11 cellular contexts compared by ENCODE assay signal in genomic region chr5:143887901-143888648, GRCh38.
DNase-seq lines count a peak whose midpoint lies in the region; ATAC-seq and TF ChIP-seq lines count a peak whose summit lies in the region.
"Had no signal": no experiment of that assay in that cellular context is flagged by ENCODE, and none has a peak within 500 bp of the region (broad histone marks: within the 10 kb centered on the region; RNA-seq: fewer than 3 reads in every experiment).

No MANE protein-coding gene starts in this region.

- TF ChIP-seq CTCF in astrocyte of the spinal cord (IDR thresholded peaks at IDR 0.05; ENCODE audit: low read depth, low read length): no peak
- TF ChIP-seq CTCF in mesothelial cell of epicardium (IDR thresholded peaks at IDR 0.05; ENCODE audit: unreplicated experiment): no peak
- no peak for TF ChIP-seq CTCF in upper lobe of right lung (IDR thresholded peaks at IDR 0.05)

- H3K36me3 ChIP-seq in upper lobe of right lung: no peaks in the 10 kb centered on the region
- H3K36me3 ChIP-seq: neutrophil had no signal

- peaks cover 1% of the 10 kb centered on the region for H3K27me3 Mint-ChIP-seq in mesothelial cell of epicardium (ENCODE audit: low read depth)
- H3K27me3 Mint-ChIP-seq: CD4-positive, alpha-beta T cell had no signal

- ATAC-seq in upper lobe of right lung: no peak
- ATAC-seq: WTC11 had no signal

- no peaks in the 10 kb centered on the region for H3K27me3 ChIP-seq in upper lobe of right lung

- intact Hi-C loops in upper lobe of right lung (cut with DNase I): no loop called here

- in situ Hi-C loops in ACHN (cut with HindIII; ENCODE audit: low pct_ligation_motif_present, low pct_unique_long_range_greater_than_20kb, low sequenced_read_pairs): no loop called here
- in situ Hi-C loops in astrocyte of the spinal cord (cut with HindIII; ENCODE audit: low sequenced_read_pairs): no loop called here

- no peaks in the 10 kb centered on the region for H3K4me1 ChIP-seq in upper lobe of right lung

- peak; percentile 8 for DNase-seq in ACHN
- DNase-seq in HCEC 1CT: peak; percentile 79
- DNase-seq in astrocyte of the spinal cord (ENCODE audit: low read depth, low spot score): peak; percentile 89
- DNase-seq in mesothelial cell of epicardium (ENCODE audit: low spot score in 2 of 2, unreplicated experiment in 2 of 2): no peak
- DNase-seq in inferior parietal cortex (ENCODE audit: extremely low spot score): no peak
- no peak for DNase-seq in SW 1271 (lab: John Stamatoyannopoulos, UW)
- DNase-seq in activated T-cell treated with anti-CD3 and anti-CD28 coated beads, Interleukin-2, amount 50 U/mL, for 1 hour: no peak
- DNase-seq in upper lobe of right lung: no peak
- DNase-seq: CD4-positive, alpha-beta T cell had no signal

- H3K36me3 Mint-ChIP-seq in mesothelial cell of epicardium: no peaks in the 10 kb centered on the region
- H3K36me3 Mint-ChIP-seq: WTC11 had no signal

- H3K27ac Mint-ChIP-seq in mesothelial cell of epicardium: peak overlapping the region; percentile 68
- H3K27ac Mint-ChIP-seq: CD4-positive, alpha-beta T cell; WTC11 had no signal

- H3K27ac ChIP-seq in upper lobe of right lung: no peak overlapping the region
- H3K27ac ChIP-seq: neutrophil had no signal

- peaks cover 50% of the 10 kb centered on the region for H3K4me1 Mint-ChIP-seq in mesothelial cell of epicardium

- no peak overlapping the region for H3K4me3 ChIP-seq in astrocyte of the spinal cord (ENCODE audit: low read depth, low read length)
- H3K4me3 ChIP-seq in upper lobe of right lung: no peak overlapping the region

- no peaks in the 10 kb centered on the region for H3K9me3 Mint-ChIP-seq in mesothelial cell of epicardium
- H3K9me3 Mint-ChIP-seq: CD4-positive, alpha-beta T cell; WTC11 had no signal

- H3K4me3 Mint-ChIP-seq in mesothelial cell of epicardium: no peak overlapping the region
- H3K4me3 Mint-ChIP-seq: CD4-positive, alpha-beta T cell; WTC11 had no signal

- no peaks in the 10 kb centered on the region for H3K9me3 ChIP-seq in upper lobe of right lung
- H3K9me3 ChIP-seq: neutrophil had no signal

Comparison
In these comparisons a context has a peak if more than half of its experiments do, and no peak if none do; other contexts are left out.
1. DNase-seq: peak in ACHN (single experiment), HCEC 1CT (single experiment) and astrocyte of the spinal cord (single experiment); none in mesothelial cell of epicardium (0 of 2), inferior parietal cortex (single experiment), SW 1271 (0 of 2), activated T-cell treated with anti-CD3 and anti-CD28 coated beads, Interleukin-2, amount 50 U/mL, for 1 hour (single experiment) and upper lobe of right lung (single experiment).